In the genomic region with DNA sequence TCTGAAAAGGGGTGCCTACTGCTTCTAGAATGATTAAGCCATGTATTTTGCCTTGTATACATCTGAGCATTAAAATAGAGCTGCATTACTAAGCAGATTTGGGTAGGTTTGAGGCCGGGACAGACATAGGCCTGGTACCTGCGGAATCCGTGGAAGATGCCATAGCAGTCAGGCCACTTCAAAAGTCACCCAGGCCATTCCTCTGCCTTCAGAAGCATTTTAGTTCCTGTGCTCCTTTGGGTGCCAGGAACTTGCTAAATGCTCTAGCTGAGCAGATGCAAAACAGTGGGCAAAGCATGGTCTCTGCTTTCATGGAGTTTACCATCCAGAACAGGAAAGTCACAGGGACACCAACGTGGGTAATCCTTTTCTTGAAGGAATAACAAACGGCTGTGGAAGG, we compare ENCODE assay signal across 26 cellular contexts. TPM values are rescaled to one million over a fixed set of nuclear protein-coding genes. Genes with fewer than 3 reads are reported as not detected.
DNase-seq lines count a peak whose midpoint lies in the region; ATAC-seq, FAIRE-seq and TF ChIP-seq lines count a peak whose summit lies in the region.
"Had no signal": no experiment of that assay in that cellular context is flagged by ENCODE, and none has a peak within 500 bp of the region (broad histone marks: within the 10 kb centered on the region; RNA-seq: fewer than 3 reads in every experiment).

No MANE protein-coding gene starts in this region.

- no peaks in the 10 kb centered on the region for H3K9me2 ChIP-seq in GM23338 (ENCODE audit: insufficient read depth)

- peak overlapping the region; percentile 85 to 91 for H3K4ac ChIP-seq in mesenchymal stem cell (ENCODE audit: low read depth in 1 of 2, low read length in 2 of 2)

- no peaks in the 10 kb centered on the region for H3K36me3 ChIP-seq in GM23338 (ENCODE audit: insufficient read depth)
- H3K36me3 ChIP-seq in ascending aorta, result no peaks in the 10 kb centered on the region
- no peaks in the 10 kb centered on the region for H3K36me3 ChIP-seq in mesenchymal stem cell (ENCODE audit: control insufficient read depth in 1 of 2, insufficient read depth in 2 of 2, low read depth in 1 of 2, low read length in 2 of 2)
- no peaks in the 10 kb centered on the region for H3K36me3 ChIP-seq in stomach
- H3K36me3 ChIP-seq: heart left ventricle, suprapubic skin had no signal

- no peak overlapping the region for H3K4me3 Mint-ChIP-seq in GM23338
- H3K4me3 Mint-ChIP-seq in stimulated activated memory B cell treated with anti-CD40 and anti-IgM and Interleukin-4, amounts not matched to agents 10 μg/mL and 1 μg/mL and 100 μg/mL, for 72 hours, result no peak overlapping the region
- H3K4me3 Mint-ChIP-seq: activated CD4-positive, alpha-beta memory T cell treated with anti-CD3 and anti-CD28 coated beads, Interleukin-2, amount 10 ng/mL, durations not matched to agents 7 days and 5 days; activated naive CD8-positive, alpha-beta T cell treated with anti-CD3 and anti-CD28 coated beads for 36 hours; mesothelial cell of epicardium had no signal

- peak overlapping the region; percentile 71 for H4K8ac ChIP-seq in mesenchymal stem cell (ENCODE audit: low read length)

- TF ChIP-seq EP300 in stomach (IDR thresholded peaks at IDR 0.05), result no peak

- DNase-seq in GM23338 (ENCODE audit: low spot score) (no peak), ascending aorta (ENCODE audit: low spot score in 2 of 2) (no peak), mesenchymal stem cell (no peak), stomach (no peak), GM12892 (ENCODE audit: insufficient read length) (no peak), NCI-H146 treated with DMSO at 0.1 percent for 48 hours (lab: John Stamatoyannopoulos, UW; ENCODE audit: unreplicated experiment) (no peak)
- no peak for DNase-seq in activated effector memory CD4-positive, alpha-beta T cell treated with anti-CD3 and anti-CD28 coated beads, Interleukin-2, amount 50 U/mL, for 16 hours
- DNase-seq: activated CD4-positive, alpha-beta memory T cell treated with anti-CD3 and anti-CD28 coated beads, Interleukin-2, amount 10 ng/mL, durations not matched to agents 7 days and 5 days; activated naive CD8-positive, alpha-beta T cell treated with anti-CD3 and anti-CD28 coated beads for 36 hours; C1 segment of cervical spinal cord; Calu3; cerebellar nuclear complex; heart left ventricle; KBM-7; NCI-H1436; NCI-H2107; NCI-H510A; SHP77 treated with DMSO at 0.1 percent for 48 hours had no signal

- H2BK12ac ChIP-seq in mesenchymal stem cell (ENCODE audit: low read length in 2 of 2), result peak overlapping the region; percentile 75 to 95

- H3K27me3 Mint-ChIP-seq in GM23338 (ENCODE audit: insufficient read depth, low read depth, poor library complexity), result peaks cover 3% of the 10 kb centered on the region
- peaks cover 58% of the 10 kb centered on the region for H3K27me3 Mint-ChIP-seq in stimulated activated memory B cell treated with anti-CD40 and anti-IgM and Interleukin-4, amounts not matched to agents 10 μg/mL and 1 μg/mL and 100 μg/mL, for 72 hours

- H3F3A ChIP-seq in GM23338 (replicated peaks; ENCODE audit: low read depth), result no peaks in the 10 kb centered on the region

- TF ChIP-seq POLR2A in stomach (IDR thresholded peaks at IDR 0.05), result no peak
- TF ChIP-seq POLR2A in GM12892 (IDR thresholded peaks at IDR 0.05; ENCODE audit: low read depth, low read length), result no peak

- H2BK120ac ChIP-seq in mesenchymal stem cell (ENCODE audit: low read depth, low read length), result peak overlapping the region; percentile 54

- peak overlapping the region in 1 of 2 experiments; percentile 35 for H3K14ac ChIP-seq in mesenchymal stem cell (ENCODE audit: low read length in 2 of 2)

- WGBS in mesenchymal stem cell, result 74% methylated on average over 5 of the region's 5 CpGs
- 74 to 82% (median 76%) methylated on average over 5 of the region's 5 CpGs for WGBS in stomach, 5 donors

- H3K4me2 ChIP-seq in GM23338 (no peak overlapping the region), mesenchymal stem cell (ENCODE audit: low read length, poor library complexity, severe bottlenecking) (no peak overlapping the region)

- no peaks in the 10 kb centered on the region for H3K9me3 Mint-ChIP-seq in GM23338
- no peaks in the 10 kb centered on the region for H3K9me3 Mint-ChIP-seq in stimulated activated memory B cell treated with anti-CD40 and anti-IgM and Interleukin-4, amounts not matched to agents 10 μg/mL and 1 μg/mL and 100 μg/mL, for 72 hours
- H3K9me3 Mint-ChIP-seq: activated CD4-positive, alpha-beta memory T cell treated with anti-CD3 and anti-CD28 coated beads, Interleukin-2, amount 10 ng/mL, durations not matched to agents 7 days and 5 days; activated naive CD8-positive, alpha-beta T cell treated with anti-CD3 and anti-CD28 coated beads for 36 hours; activated T-helper 2 cell treated with anti-CD3 and anti-CD28 coated beads, Interferon-gamma antibody, Interleukin-2, Interleukin-4, amounts not matched to agents 10 μg/mL and 5 μg/mL and 100 μg/mL, durations not matched to agents 14 hours and 24 hours and 36 hours; mesothelial cell of epicardium had no signal

- no peak overlapping the region for H3K23ac ChIP-seq in mesenchymal stem cell (ENCODE audit: low read length in 2 of 2)

- TF ChIP-seq CTCF in GM23338 (conservative IDR thresholded peaks at IDR 0.05; ENCODE audit: low read depth in 2 of 2), result no peak
- TF ChIP-seq CTCF in ascending aorta (IDR thresholded peaks at IDR 0.05), result no peak
- no peak for TF ChIP-seq CTCF in stomach (IDR thresholded peaks at IDR 0.05)

- no peaks in the 10 kb centered on the region for H3K79me1 ChIP-seq in mesenchymal stem cell (replicated peaks; ENCODE audit: low read length, poor library complexity, severe bottlenecking)

- no peak overlapping the region for H2BK15ac ChIP-seq in mesenchymal stem cell (ENCODE audit: low read depth, poor library complexity, severe bottlenecking)

- peaks cover 60% of the 10 kb centered on the region for H3K4me1 Mint-ChIP-seq in GM23338
- H3K4me1 Mint-ChIP-seq in stimulated activated memory B cell treated with anti-CD40 and anti-IgM and Interleukin-4, amounts not matched to agents 10 μg/mL and 1 μg/mL and 100 μg/mL, for 72 hours, result peaks cover 7% of the 10 kb centered on the region
- H3K4me1 Mint-ChIP-seq: activated CD4-positive, alpha-beta memory T cell treated with anti-CD3 and anti-CD28 coated beads, Interleukin-2, amount 10 ng/mL, durations not matched to agents 7 days and 5 days had no signal

- H4K20me1 ChIP-seq in GM23338 (replicated peaks; ENCODE audit: insufficient read depth), result no peaks in the 10 kb centered on the region

- H3K9me3 ChIP-seq in ascending aorta (no peaks in the 10 kb centered on the region), mesenchymal stem cell (ENCODE audit: control insufficient read depth, low read length) (no peaks in the 10 kb centered on the region), stomach (no peaks in the 10 kb centered on the region)
- H3K9me3 ChIP-seq: heart left ventricle, suprapubic skin had no signal

- intact Hi-C loops in ascending aorta (cut with DNase I) (loop anchor here (5.0 to 10.0 kb wide), 3 partner anchors 306 to 1106 kb away; a partner anchor contains a TSS), stomach (cut with DNase I; ENCODE audit: low total_unique reads) (no loop called here)

- no peak for ATAC-seq in GM23338
- no peak for ATAC-seq in stimulated activated memory B cell treated with anti-CD40 and anti-IgM and Interleukin-4, amounts not matched to agents 10 μg/mL and 1 μg/mL and 100 μg/mL, for 72 hours
- ATAC-seq: GM12878, heart left ventricle, PC-3 had no signal

- H4K91ac ChIP-seq in mesenchymal stem cell (ENCODE audit: low read length), result peak overlapping the region; percentile 85

- no peak overlapping the region for H3K27ac Mint-ChIP-seq in GM23338
- H3K27ac Mint-ChIP-seq in stimulated activated memory B cell treated with anti-CD40 and anti-IgM and Interleukin-4, amounts not matched to agents 10 μg/mL and 1 μg/mL and 100 μg/mL, for 72 hours, result no peak overlapping the region
- H3K27ac Mint-ChIP-seq: activated CD4-positive, alpha-beta memory T cell treated with anti-CD3 and anti-CD28 coated beads, Interleukin-2, amount 10 ng/mL, durations not matched to agents 7 days and 5 days; activated naive CD8-positive, alpha-beta T cell treated with anti-CD3 and anti-CD28 coated beads for 36 hours; activated T-helper 2 cell treated with anti-CD3 and anti-CD28 coated beads, Interferon-gamma antibody, Interleukin-2, Interleukin-4, amounts not matched to agents 10 μg/mL and 5 μg/mL and 100 μg/mL, durations not matched to agents 14 hours and 24 hours and 36 hours; mesothelial cell of epicardium had no signal

- no peaks in the 10 kb centered on the region for H3K36me3 Mint-ChIP-seq in GM23338 (ENCODE audit: low read depth)
- no peaks in the 10 kb centered on the region for H3K36me3 Mint-ChIP-seq in stimulated activated memory B cell treated with anti-CD40 and anti-IgM and Interleukin-4, amounts not matched to agents 10 μg/mL and 1 μg/mL and 100 μg/mL, for 72 hours
- H3K36me3 Mint-ChIP-seq: activated naive CD8-positive, alpha-beta T cell treated with anti-CD3 and anti-CD28 coated beads for 36 hours; mesothelial cell of epicardium had no signal

- no peak overlapping the region for H2BK5ac ChIP-seq in mesenchymal stem cell (ENCODE audit: low read depth, low read length, poor library complexity, severe bottlenecking)

- no peak overlapping the region for H3K9ac ChIP-seq in mesenchymal stem cell (ENCODE audit: low read length)

- peak overlapping the region; percentile 75 to 87 for H3K18ac ChIP-seq in mesenchymal stem cell (ENCODE audit: low read depth in 1 of 2, low read length in 2 of 2)

- H3K79me2 ChIP-seq in GM23338 (replicated peaks; ENCODE audit: insufficient read depth), result no peaks in the 10 kb centered on the region

- no peak overlapping the region for H3K4me3 ChIP-seq in GM23338
- H3K4me3 ChIP-seq in ascending aorta, result no peak overlapping the region
- no peak overlapping the region for H3K4me3 ChIP-seq in mesenchymal stem cell (ENCODE audit: insufficient read depth in 1 of 2, low read depth in 1 of 2, low read length in 2 of 2)
- H3K4me3 ChIP-seq in stomach, result no peak overlapping the region
- H3K4me3 ChIP-seq: GM12878, suprapubic skin had no signal

- H3K27ac ChIP-seq in GM23338 (ENCODE audit: low read depth), result no peak overlapping the region
- peak overlapping the region; percentile 21 to 66 for H3K27ac ChIP-seq in ascending aorta
- no peak overlapping the region for H3K27ac ChIP-seq in mesenchymal stem cell (ENCODE audit: low read length, poor library complexity, severe bottlenecking)
- H3K27ac ChIP-seq in stomach, result peak overlapping the region in 4 of 5 donors; percentile 30 to 81 (median 56)
- H3K27ac ChIP-seq: suprapubic skin had no signal

- FAIRE-seq in GM12892 (lab: Jason Lieb, UNC), result no peak
- FAIRE-seq: GM12878 had no signal

- H3K4me1 ChIP-seq in GM23338 (ENCODE audit: insufficient read depth), result peaks cover 21% of the 10 kb centered on the region
- H3K4me1 ChIP-seq in ascending aorta, result peaks cover 0 to 11% of the 10 kb centered on the region in 2 donors
- H3K4me1 ChIP-seq in mesenchymal stem cell (ENCODE audit: control insufficient read depth, insufficient read depth, low read depth, low read length), result peaks cover 2% of the 10 kb centered on the region
- H3K4me1 ChIP-seq in stomach, result peaks cover 0 to 70% (median 31%) of the 10 kb centered on the region in 4 donors

- no peak overlapping the region for H2AK5ac ChIP-seq in mesenchymal stem cell (ENCODE audit: low read length, severe bottlenecking)

- H3K27me3 ChIP-seq in GM23338 (ENCODE audit: insufficient read depth), result no peaks in the 10 kb centered on the region
- H3K27me3 ChIP-seq in ascending aorta, result no peaks in the 10 kb centered on the region
- H3K27me3 ChIP-seq in mesenchymal stem cell (ENCODE audit: control insufficient read depth in 1 of 2, insufficient read depth in 1 of 2, low read length in 2 of 2), result peaks cover 0 to 32% of the 10 kb centered on the region in 2 experiments
- no peaks in the 10 kb centered on the region for H3K27me3 ChIP-seq in stomach
- H3K27me3 ChIP-seq: heart left ventricle, suprapubic skin had no signal

- H2AFZ ChIP-seq in GM23338, result peak overlapping the region; percentile 94
- no peak overlapping the region for H2AFZ ChIP-seq in mesenchymal stem cell (ENCODE audit: low read depth, low read length)

RNA-seq across cellular contexts. Expression of a gene that starts 5.7 kb away (rescaled TPM):
- total RNA-seq in GM23338 (2014; rRNA removed; shearing (Covaris generic)), result 0.10 TPM in 1 of 2 replicates, not detected in the other
- 0.52 and 0.73 TPM in 2 replicates for polyA plus RNA-seq in GM23338 (2016; fragmentation: Nextera tagmentation; extraction: Ambion mirVana)
- total RNA-seq in ascending aorta, result 1.7 TPM
- 151 TPM for polyA plus RNA-seq in mesenchymal stem cell (2013, experiment 1 of 2)
- 182 TPM for polyA plus RNA-seq in mesenchymal stem cell (2013, experiment 2 of 2)
- 10 to 100 TPM in 4 of 5 donors, under 1 TPM in 1; 0.29 to 51.6 (median 23.2) TPM for total RNA-seq in stomach
- 10 to 100 TPM; 20.2 to 35.3 (median 28.9) TPM for polyA plus RNA-seq in stomach
- polyA plus RNA-seq in GM12892 (2012; ENCODE audit: missing spikeins), result not detected
- total RNA-seq: activated CD4-positive, alpha-beta memory T cell treated with anti-CD3 and anti-CD28 coated beads, Interleukin-2, amount 10 ng/mL, durations not matched to agents 7 days and 5 days; activated naive CD8-positive, alpha-beta T cell treated with anti-CD3 and anti-CD28 coated beads for 36 hours; activated T-helper 2 cell treated with anti-CD3 and anti-CD28 coated beads, Interferon-gamma antibody, Interleukin-2, Interleukin-4, amounts not matched to agents 10 μg/mL and 5 μg/mL and 100 μg/mL, durations not matched to agents 14 hours and 24 hours and 36 hours; Calu3; GM12878; HT-29; PC-3 had no signal
- polyA plus RNA-seq: GM12878, neural cell had no signal

RNA-seq across cellular contexts. Expression of a gene that starts 22.5 kb away (rescaled TPM):
- 12.3 and 18.0 TPM in 2 replicates for total RNA-seq in GM23338 (2014; rRNA removed; shearing (Covaris generic))
- 6.4 and 6.9 TPM in 2 replicates for polyA plus RNA-seq in GM23338 (2016; fragmentation: Nextera tagmentation; extraction: Ambion mirVana)
- total RNA-seq in ascending aorta, result 17.8 TPM
- polyA plus RNA-seq in mesenchymal stem cell (2013, experiment 1 of 2), result 37.2 TPM
- 37.5 TPM for polyA plus RNA-seq in mesenchymal stem cell (2013, experiment 2 of 2)
- 10 to 100 TPM in 3 of 5 donors, 1 to 10 TPM in 2; 4.7 to 69.2 (median 23.1) TPM for total RNA-seq in stomach
- polyA plus RNA-seq in stomach, result 10 to 100 TPM; 14.6 to 22.8 (median 22.5) TPM
- polyA plus RNA-seq in GM12892 (2012; ENCODE audit: missing spikeins), result 9.2 TPM

Comparison
In these comparisons a context has a peak if more than half of its experiments do, and no peak if none do; other contexts are left out.
1. H3K27ac ChIP-seq: peak in ascending aorta (2 of 2) and stomach (4 of 5); none in GM23338 (single experiment) and mesenchymal stem cell (single experiment).